30 cellular contexts compared by ENCODE assay signal in the genomic region with DNA sequence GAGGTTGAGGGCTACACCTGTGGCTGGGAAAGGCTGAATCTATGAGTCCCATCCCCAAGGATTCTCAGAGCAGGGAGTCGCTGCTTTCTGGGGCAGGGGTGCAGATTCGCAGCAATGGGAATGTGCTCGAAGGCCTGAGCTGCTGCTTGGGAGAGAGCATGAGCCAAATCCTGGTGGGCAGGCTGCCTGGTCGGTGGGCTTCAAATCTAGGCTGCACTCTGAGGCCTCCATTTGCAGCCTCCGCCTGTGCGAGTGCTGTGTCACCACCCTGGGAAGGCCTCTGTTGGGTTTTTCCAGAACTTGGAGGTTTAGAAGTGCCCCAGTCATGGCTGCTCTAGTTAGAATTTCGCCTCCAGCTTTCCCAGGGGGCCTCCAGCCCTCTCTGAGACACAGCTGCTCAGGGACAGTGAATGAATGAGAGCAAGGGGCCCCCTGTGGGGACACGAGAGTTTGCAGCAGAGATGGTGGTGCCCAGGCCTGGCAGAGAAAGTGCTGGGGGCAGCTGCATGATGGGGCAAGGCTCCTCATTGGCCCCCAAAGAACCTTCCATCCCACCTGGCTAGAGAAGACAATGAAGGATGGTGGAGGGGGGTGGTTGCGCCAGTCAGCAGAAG. TPM values are rescaled to one million over a fixed set of nuclear protein-coding genes. Genes with fewer than 3 reads are reported as not detected.
A peak's percentile ranks its signal among the peaks of the same experiment; 100 is the strongest.
DNase-seq lines count a peak whose midpoint lies in the region; ATAC-seq and TF ChIP-seq lines count a peak whose summit lies in the region.
"Had no signal": no experiment of that assay in that cellular context is flagged by ENCODE, and none has a peak within 500 bp of the region (broad histone marks: within the 10 kb centered on the region; RNA-seq: fewer than 3 reads in every experiment).

No MANE protein-coding gene starts in this region.

- POLR2A ChIA-PET in activated CD8-positive, alpha-beta T cell treated with anti-CD3 and anti-CD28 coated beads for 36 hours (lab: Charles Lee): interaction anchor here (0.6 to 1.1 kb wide), 2 partner anchors 8 to 131 kb away, joined by 3 read pairs; no protein-coding TSS in a partner anchor

- no peak overlapping the region for H3K4me3 Mint-ChIP-seq in activated CD8-positive, alpha-beta T cell treated with anti-CD3 and anti-CD28 coated beads for 36 hours
- H3K4me3 Mint-ChIP-seq: activated naive CD4-positive, alpha-beta T cell treated with anti-CD3 and anti-CD28 coated beads for 36 hours; CD14-positive monocyte; immature natural killer cell; nephron had no signal

- intact Hi-C loops in Right ventricle myocardium inferior (cut with DNase I): no loop called here
- intact Hi-C loops in activated CD8-positive, alpha-beta T cell treated with anti-CD3 and anti-CD28 coated beads for 36 hours (cut with micrococcal nuclease): no loop called here

- peaks cover 4% of the 10 kb centered on the region for H3K4me1 Mint-ChIP-seq in activated CD8-positive, alpha-beta T cell treated with anti-CD3 and anti-CD28 coated beads for 36 hours (ENCODE audit: low read depth)
- H3K4me1 Mint-ChIP-seq: immature natural killer cell had no signal

- H3K4me1 ChIP-seq in right atrium auricular region: no peaks in the 10 kb centered on the region
- peaks cover 3% of the 10 kb centered on the region for H3K4me1 ChIP-seq in NT2/D1 (ENCODE audit: insufficient read depth, insufficient read length)
- H3K4me1 ChIP-seq: gastrocnemius medialis, testis had no signal

- H3K9me3 Mint-ChIP-seq in activated CD8-positive, alpha-beta T cell treated with anti-CD3 and anti-CD28 coated beads for 36 hours: no peaks in the 10 kb centered on the region
- H3K9me3 Mint-ChIP-seq: immature natural killer cell had no signal

- CTCF ChIA-PET in activated CD8-positive, alpha-beta T cell treated with anti-CD3 and anti-CD28 coated beads for 36 hours (lab: Charles Lee): interaction anchor here (0.5 to 1.9 kb wide), 5 partner anchors 25 to 369 kb away, joined by 3 to 8 read pairs (median 4); no protein-coding TSS in a partner anchor

- H3K9me3 ChIP-seq in right atrium auricular region: no peaks in the 10 kb centered on the region
- no peaks in the 10 kb centered on the region for H3K9me3 ChIP-seq in NT2/D1 (ENCODE audit: insufficient read depth, low read length)
- H3K9me3 ChIP-seq: breast epithelium, esophagus squamous epithelium, gastrocnemius medialis, left ventricle myocardium inferior, pancreas, SJSA1, testis, vagina had no signal

- H3K27me3 ChIP-seq in right atrium auricular region (no peaks in the 10 kb centered on the region), NT2/D1 (ENCODE audit: insufficient read depth, insufficient read length) (no peaks in the 10 kb centered on the region)
- H3K27me3 ChIP-seq: breast epithelium, esophagus squamous epithelium, gastrocnemius medialis, hepatocyte, pancreas, SJSA1, testis, vagina had no signal

- no peak overlapping the region for H3K27ac ChIP-seq in right atrium auricular region
- H3K27ac ChIP-seq: breast epithelium, esophagus squamous epithelium, gastrocnemius medialis, hepatocyte, left ventricle myocardium inferior, pancreas, SJSA1, testis, vagina had no signal

- no peak overlapping the region for H3K27ac Mint-ChIP-seq in activated CD8-positive, alpha-beta T cell treated with anti-CD3 and anti-CD28 coated beads for 36 hours
- H3K27ac Mint-ChIP-seq: activated naive CD4-positive, alpha-beta T cell treated with anti-CD3 and anti-CD28 coated beads for 36 hours; immature natural killer cell had no signal

- no peaks in the 10 kb centered on the region for H3K27me3 Mint-ChIP-seq in activated CD8-positive, alpha-beta T cell treated with anti-CD3 and anti-CD28 coated beads for 36 hours

- H3K36me3 Mint-ChIP-seq in activated CD8-positive, alpha-beta T cell treated with anti-CD3 and anti-CD28 coated beads for 36 hours (ENCODE audit: low read depth): no peaks in the 10 kb centered on the region
- H3K36me3 Mint-ChIP-seq: immature natural killer cell had no signal

- DNase-seq in right atrium auricular region (ENCODE audit: low spot score) (peak; percentile 23), Right ventricle myocardium inferior (ENCODE audit: missing footprints) (no peak), NT2/D1 (ENCODE audit: low read depth, low spot score) (no peak), islet precursor cell (peak; percentile 51), NCI-H82 treated with DMSO at 0.1 percent for 48 hours (lab: John Stamatoyannopoulos, UW; ENCODE audit: unreplicated experiment) (no peak), activated gamma-delta T cell (lab: John Stamatoyannopoulos, UW) (no peak), NCI-H2227 (lab: John Stamatoyannopoulos, UW; ENCODE audit: unreplicated experiment) (no peak)
- DNase-seq in activated CD8-positive, alpha-beta T cell treated with anti-CD3 and anti-CD28 coated beads for 36 hours: no peak
- DNase-seq: activated CD4-positive, alpha-beta T cell treated with anti-CD3 and anti-CD28 coated beads for 1 hour; activated naive CD4-positive, alpha-beta T cell treated with anti-CD3 and anti-CD28 coated beads for 36 hours; activated T-cell treated with anti-CD3 and anti-CD28 coated beads, Interleukin-2, amount 50 U/mL, for 48 hours; effector memory CD4-positive, alpha-beta T cell; esophagus squamous epithelium; gastrocnemius medialis; immature natural killer cell; left ventricle myocardium inferior; MV-4-11; NCI-H1694; NCI-H446; pancreas; stimulated activated CD4-positive, alpha-beta T cell treated with anti-CD3 and anti-CD28 coated beads, Interleukin-4, amount 100 ng/mL, for 4 hours; stimulated activated naive CD4-positive, alpha-beta T cell treated with Interleukin-2 at 50 U/mL for 16 hours; testis had no signal

- H3K4me3 ChIP-seq in right atrium auricular region (no peak overlapping the region), NT2/D1 (ENCODE audit: insufficient read length, low read depth) (no peak overlapping the region)
- H3K4me3 ChIP-seq: breast epithelium, esophagus squamous epithelium, gastrocnemius medialis, hepatocyte, left ventricle myocardium inferior, pancreas, SJSA1, testis, vagina had no signal

- H3K36me3 ChIP-seq in right atrium auricular region (no peaks in the 10 kb centered on the region), NT2/D1 (ENCODE audit: insufficient read depth, insufficient read length, low read length) (no peaks in the 10 kb centered on the region)
- H3K36me3 ChIP-seq: breast epithelium, esophagus squamous epithelium, gastrocnemius medialis, left ventricle myocardium inferior, pancreas, SJSA1, vagina had no signal

- ATAC-seq in Right ventricle myocardium inferior: no peak
- ATAC-seq in activated CD8-positive, alpha-beta T cell treated with anti-CD3 and anti-CD28 coated beads for 36 hours: no peak
- ATAC-seq: gastrocnemius medialis, Panc1, pancreas had no signal

- peak overlapping the region; percentile 14 for H3K9ac ChIP-seq in NT2/D1 (ENCODE audit: insufficient read length, low read depth)

- no peak for TF ChIP-seq CTCF in right atrium auricular region (IDR thresholded peaks at IDR 0.05)
- TF ChIP-seq CTCF in activated CD8-positive, alpha-beta T cell treated with anti-CD3 and anti-CD28 coated beads for 36 hours (IDR thresholded peaks at IDR 0.05): no peak

RNA-seq across cellular contexts. Expression of a gene that starts 31.1 kb away (rescaled TPM):
- total RNA-seq in right atrium auricular region (10 to 100 TPM in 1 of 2 donors, 1 to 10 TPM in 1; 6.5 to 14.9 TPM), Right ventricle myocardium inferior (7.4 TPM)
- total RNA-seq in activated CD8-positive, alpha-beta T cell treated with anti-CD3 and anti-CD28 coated beads for 36 hours: 10 to 100 TPM; 16.7 to 17.2 TPM

Comparison
In these comparisons a context has a peak if more than half of its experiments do, and no peak if none do; other contexts are left out.
1. DNase-seq: peak in right atrium auricular region (single experiment) and islet precursor cell (single experiment); none in Right ventricle myocardium inferior (single experiment), NT2/D1 (single experiment), NCI-H82 treated with DMSO at 0.1 percent for 48 hours (single experiment), activated gamma-delta T cell (single experiment), activated CD8-positive, alpha-beta T cell treated with anti-CD3 and anti-CD28 coated beads for 36 hours (single experiment) and NCI-H2227 (single experiment).